Comparison of ENCODE assay signal across 8 cellular contexts in genomic region chr19:20999731-21000352, GRCh38. TPM values are rescaled to one million over a fixed set of nuclear protein-coding genes. Genes with fewer than 3 reads are reported as not detected.
DNase-seq lines count a peak whose midpoint lies in the region; ATAC-seq and TF ChIP-seq lines count a peak whose summit lies in the region.

No MANE protein-coding gene starts in this region.

- WGBS in esophagus muscularis mucosa: 0% methylated on average over 7 of the region's 29 CpGs

- H3K9me3 ChIP-seq in esophagus muscularis mucosa (no peaks in the 10 kb centered on the region), muscle layer of duodenum (ENCODE audit: control insufficient read depth in 1 of 2, low read length in 2 of 2) (no peaks in the 10 kb centered on the region)

- peak; percentile 97 for ATAC-seq in HG03135 (IDR thresholded peaks at IDR 0.05; ENCODE audit: unreplicated experiment)

- no peak for TF ChIP-seq EP300 in esophagus muscularis mucosa (IDR thresholded peaks at IDR 0.05)

- H3K4me1 ChIP-seq in esophagus muscularis mucosa (peaks cover 0 to 14% (median 9%) of the 10 kb centered on the region in 4 donors), muscle layer of duodenum (ENCODE audit: control insufficient read depth in 1 of 2, insufficient read depth in 2 of 2, low read length in 2 of 2) (peaks cover 0 to 11% of the 10 kb centered on the region in 2 donors)

- TF ChIP-seq POLR2A in esophagus muscularis mucosa (IDR thresholded peaks at IDR 0.05; ENCODE audit: low read depth): no peak

- H3K27ac ChIP-seq in esophagus muscularis mucosa (replicated peaks in 1 of 4) (no peak overlapping the region), muscle layer of duodenum (ENCODE audit: low read length) (no peak overlapping the region)

- H3K27me3 ChIP-seq in esophagus muscularis mucosa (no peaks in the 10 kb centered on the region), muscle layer of duodenum (ENCODE audit: low read depth, low read length) (no peaks in the 10 kb centered on the region)

- DNase-seq in SIG-M5 treated with dmso at 0.1 percent for 504 hours (lab: John Stamatoyannopoulos, UW; ENCODE audit: unreplicated experiment) (peak; percentile 5), SIG-M5 (lab: John Stamatoyannopoulos, UW) (no peak), NCI-H82 (lab: John Stamatoyannopoulos, UW) (peak; percentile 95), esophagus muscularis mucosa (ENCODE audit: extremely low spot score) (peak; percentile 94)
- DNase-seq in activated T-cell treated with anti-CD3 and anti-CD28 coated beads, Interleukin-2, amount 50 U/mL, for 1 hour: peak; percentile 80
- DNase-seq in stimulated activated CD8-positive, alpha-beta memory T cell treated with anti-CD3 and anti-CD28 coated beads, Interleukin-4, amount 100 ng/mL, for 4 hours (ENCODE audit: low read depth in 2 of 2, low spot score in 1 of 2): peak; percentile 67 to 69

- H3K4me3 ChIP-seq in esophagus muscularis mucosa (peak overlapping the region; percentile 50 to 59 (median 54)), muscle layer of duodenum (ENCODE audit: low read depth in 1 of 2, low read length in 2 of 2) (peak overlapping the region; percentile 35 to 77)

- no peak for TF ChIP-seq CTCF in esophagus muscularis mucosa (IDR thresholded peaks at IDR 0.05)

- no peaks in the 10 kb centered on the region for H3K36me3 ChIP-seq in esophagus muscularis mucosa
- no peaks in the 10 kb centered on the region for H3K36me3 ChIP-seq in muscle layer of duodenum (ENCODE audit: control insufficient read depth in 1 of 2, insufficient read depth in 2 of 2, low read length in 2 of 2)

- intact Hi-C loops in esophagus muscularis mucosa (cut with DNase I): no loop called here

RNA-seq across cellular contexts. Expression of gene ZNF430, which starts 20.6 kb away (rescaled TPM):
- 10 to 100 TPM in 1 of 4 donors, 1 to 10 TPM in 3; 4.5 to 11.2 (median 6.3) TPM for total RNA-seq in esophagus muscularis mucosa
